Comparison of ENCODE assay signal across 8 cellular contexts in genomic region chr9:69175488-69175872, GRCh38. TPM values are rescaled to one million over a fixed set of nuclear protein-coding genes. Genes with fewer than 3 reads are reported as not detected.
DNase-seq lines count a peak whose midpoint lies in the region; ATAC-seq and TF ChIP-seq lines count a peak whose summit lies in the region.

No MANE protein-coding gene starts in this region.

- H3K27ac Mint-ChIP-seq in CD4-positive, alpha-beta memory T cell, result peak overlapping the region in 1 of 7 donors; percentile 17

- no peak for TF ChIP-seq EP300 in sigmoid colon (IDR thresholded peaks at IDR 0.05)

- peak overlapping the region in 7 of 8 donors; percentile 10 to 91 (median 89) for H3K4me3 Mint-ChIP-seq in CD4-positive, alpha-beta memory T cell

- H3K9me3 ChIP-seq in CD4-positive, alpha-beta memory T cell (ENCODE audit: control insufficient read depth in 1 of 2, low read length in 2 of 2), result no peaks in the 10 kb centered on the region
- no peaks in the 10 kb centered on the region for H3K9me3 ChIP-seq in sigmoid colon

- H3K4me1 Mint-ChIP-seq in CD4-positive, alpha-beta memory T cell, result peaks cover 27 to 68% (median 41%) of the 10 kb centered on the region in 4 donors

- WGBS in sigmoid colon, 2 donors, result 63 to 79% methylated on average over 8 of the region's 8 CpGs

- no peak overlapping the region for H3K27ac ChIP-seq in CD4-positive, alpha-beta memory T cell (ENCODE audit: low read depth, low read length)
- peak overlapping the region; percentile 76 for H3K27ac ChIP-seq in cingulate gyrus (ENCODE audit: low read depth, low read length)
- peak overlapping the region in 3 of 4 donors; percentile 63 to 87 (median 68) for H3K27ac ChIP-seq in sigmoid colon

- POLR2A ChIA-PET in CD4-positive, alpha-beta memory T cell (lab: Charles Lee; ENCODE audit: partially characterized antibody), result interaction anchor here (1.1 to 1.2 kb wide), 2 partner anchors 9 to 19 kb away, joined by 3 read pairs; no protein-coding TSS in a partner anchor

- DNase-seq in CD4-positive, alpha-beta memory T cell, result no peak
- DNase-seq in GM20000 (ENCODE audit: low spot score) (peak; percentile 50), sigmoid colon (no peak), HPDE6-E6E7 (ENCODE audit: extremely low spot score) (no peak), epidermal melanocyte (ENCODE audit: insufficient read length, low spot score) (no peak)
- no peak for DNase-seq in activated CD4-positive, CD25-positive, alpha-beta regulatory T cell treated with anti-CD3 and anti-CD28 coated beads, Interleukin-2, amount 50 U/mL, for 72 hours

- no peaks in the 10 kb centered on the region for H3K9me3 Mint-ChIP-seq in CD4-positive, alpha-beta memory T cell

- CTCF ChIA-PET in CD4-positive, alpha-beta memory T cell (lab: Charles Lee; ENCODE audit: partially characterized antibody), result interaction anchor here (1.2 to 2.5 kb wide), 2 partner anchors 10 to 140 kb away, joined by 3 to 7 read pairs; partner anchors contain the start of gene FXN

- H3K27me3 Mint-ChIP-seq in CD4-positive, alpha-beta memory T cell, result peaks cover 4 to 18% of the 10 kb centered on the region in 2 donors

- peaks cover 46% of the 10 kb centered on the region for H3K4me1 ChIP-seq in CD4-positive, alpha-beta memory T cell (ENCODE audit: insufficient read depth, low read length)
- peaks cover 0 to 25% (median 11%) of the 10 kb centered on the region in 4 donors for H3K4me1 ChIP-seq in sigmoid colon

- peak; percentile 5 for ATAC-seq in HG03565 (IDR thresholded peaks at IDR 0.05; ENCODE audit: unreplicated experiment)

- TF ChIP-seq POLR2A in sigmoid colon (IDR thresholded peaks at IDR 0.05), result no peak

- TF ChIP-seq CTCF in GM20000 (IDR thresholded peaks at IDR 0.05; ENCODE audit: extremely low read depth, missing control alignments) (no peak), sigmoid colon (IDR thresholded peaks at IDR 0.05) (no peak)

- intact Hi-C loops in CD4-positive, alpha-beta memory T cell (cut with micrococcal nuclease), result no loop called here
- intact Hi-C loops in sigmoid colon (cut with DNase I), result no loop called here

- H3K36me3 ChIP-seq in CD4-positive, alpha-beta memory T cell (ENCODE audit: insufficient read depth, low read length), result no peaks in the 10 kb centered on the region
- no peaks in the 10 kb centered on the region for H3K36me3 ChIP-seq in sigmoid colon

- no peak overlapping the region for H3K4me3 ChIP-seq in CD4-positive, alpha-beta memory T cell (ENCODE audit: low read length in 2 of 2)
- peak overlapping the region; percentile 41 to 80 (median 64) for H3K4me3 ChIP-seq in sigmoid colon

- peaks cover 10% of the 10 kb centered on the region for H3K27me3 ChIP-seq in CD4-positive, alpha-beta memory T cell (ENCODE audit: insufficient read depth, low read length)
- H3K27me3 ChIP-seq in sigmoid colon, result no peaks in the 10 kb centered on the region

- H3K36me3 Mint-ChIP-seq in CD4-positive, alpha-beta memory T cell, result no peaks in the 10 kb centered on the region

RNA-seq across cellular contexts. Expression of gene TJP2, which starts 1.4 kb away (rescaled TPM):
- 10 to 100 TPM in 1 of 2 experiments, 1 to 10 TPM in 1; 9.9 to 10.3 TPM for total RNA-seq in CD4-positive, alpha-beta memory T cell
- 1 to 10 TPM; 2.4 to 7.7 TPM for polyA plus RNA-seq in CD4-positive, alpha-beta memory T cell
- total RNA-seq in sigmoid colon, result 10 to 100 TPM; 16.1 to 27.8 (median 24.9) TPM
- polyA plus RNA-seq in sigmoid colon, result 10 to 100 TPM; 44.4 to 46.5 (median 45.5) TPM

Comparison
In these comparisons a context has a peak if more than half of its experiments do, and no peak if none do; other contexts are left out.
1. H3K4me3 ChIP-seq: peak in sigmoid colon (4 of 4); none in CD4-positive, alpha-beta memory T cell (0 of 2).